In genomic region chr2:48448274-48449061, GRCh38 we compare ENCODE assay signal across 1 cellular context.
TF ChIP-seq lines count a peak whose summit lies in the region.

No MANE protein-coding gene starts in this region.

TF ChIP-seq in GM12878, 131 proteins besides CTCF, POLR2A, EP300 and RAD21 (continued from another document and continues in another):
- TF ChIP-seq, protein P1, sequence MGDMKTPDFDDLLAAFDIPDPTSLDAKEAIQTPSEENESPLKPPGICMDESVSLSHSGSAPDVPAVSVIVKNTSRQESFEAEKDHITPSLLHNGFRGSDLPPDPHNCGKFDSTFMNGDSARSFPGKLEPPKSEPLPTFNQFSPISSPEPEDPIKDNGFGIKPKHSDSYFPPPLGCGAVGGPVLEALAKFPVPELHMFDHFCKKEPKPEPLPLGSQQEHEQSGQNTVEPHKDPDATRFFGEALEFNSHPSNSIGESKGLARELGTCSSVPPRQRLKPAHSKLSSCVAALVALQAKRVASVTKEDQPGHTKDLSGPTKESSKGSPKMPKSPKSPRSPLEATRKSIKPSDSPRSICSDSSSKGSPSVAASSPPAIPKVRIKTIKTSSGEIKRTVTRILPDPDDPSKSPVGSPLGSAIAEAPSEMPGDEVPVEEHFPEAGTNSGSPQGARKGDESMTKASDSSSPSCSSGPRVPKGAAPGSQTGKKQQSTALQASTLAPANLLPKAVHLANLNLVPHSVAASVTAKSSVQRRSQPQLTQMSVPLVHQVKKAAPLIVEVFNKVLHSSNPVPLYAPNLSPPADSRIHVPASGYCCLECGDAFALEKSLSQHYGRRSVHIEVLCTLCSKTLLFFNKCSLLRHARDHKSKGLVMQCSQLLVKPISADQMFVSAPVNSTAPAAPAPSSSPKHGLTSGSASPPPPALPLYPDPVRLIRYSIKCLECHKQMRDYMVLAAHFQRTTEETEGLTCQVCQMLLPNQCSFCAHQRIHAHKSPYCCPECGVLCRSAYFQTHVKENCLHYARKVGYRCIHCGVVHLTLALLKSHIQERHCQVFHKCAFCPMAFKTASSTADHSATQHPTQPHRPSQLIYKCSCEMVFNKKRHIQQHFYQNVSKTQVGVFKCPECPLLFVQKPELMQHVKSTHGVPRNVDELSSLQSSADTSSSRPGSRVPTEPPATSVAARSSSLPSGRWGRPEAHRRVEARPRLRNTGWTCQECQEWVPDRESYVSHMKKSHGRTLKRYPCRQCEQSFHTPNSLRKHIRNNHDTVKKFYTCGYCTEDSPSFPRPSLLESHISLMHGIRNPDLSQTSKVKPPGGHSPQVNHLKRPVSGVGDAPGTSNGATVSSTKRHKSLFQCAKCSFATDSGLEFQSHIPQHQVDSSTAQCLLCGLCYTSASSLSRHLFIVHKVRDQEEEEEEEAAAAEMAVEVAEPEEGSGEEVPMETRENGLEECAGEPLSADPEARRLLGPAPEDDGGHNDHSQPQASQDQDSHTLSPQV (IDR thresholded peaks at IDR 0.05) = no peak
- TF ChIP-seq, protein P2, sequence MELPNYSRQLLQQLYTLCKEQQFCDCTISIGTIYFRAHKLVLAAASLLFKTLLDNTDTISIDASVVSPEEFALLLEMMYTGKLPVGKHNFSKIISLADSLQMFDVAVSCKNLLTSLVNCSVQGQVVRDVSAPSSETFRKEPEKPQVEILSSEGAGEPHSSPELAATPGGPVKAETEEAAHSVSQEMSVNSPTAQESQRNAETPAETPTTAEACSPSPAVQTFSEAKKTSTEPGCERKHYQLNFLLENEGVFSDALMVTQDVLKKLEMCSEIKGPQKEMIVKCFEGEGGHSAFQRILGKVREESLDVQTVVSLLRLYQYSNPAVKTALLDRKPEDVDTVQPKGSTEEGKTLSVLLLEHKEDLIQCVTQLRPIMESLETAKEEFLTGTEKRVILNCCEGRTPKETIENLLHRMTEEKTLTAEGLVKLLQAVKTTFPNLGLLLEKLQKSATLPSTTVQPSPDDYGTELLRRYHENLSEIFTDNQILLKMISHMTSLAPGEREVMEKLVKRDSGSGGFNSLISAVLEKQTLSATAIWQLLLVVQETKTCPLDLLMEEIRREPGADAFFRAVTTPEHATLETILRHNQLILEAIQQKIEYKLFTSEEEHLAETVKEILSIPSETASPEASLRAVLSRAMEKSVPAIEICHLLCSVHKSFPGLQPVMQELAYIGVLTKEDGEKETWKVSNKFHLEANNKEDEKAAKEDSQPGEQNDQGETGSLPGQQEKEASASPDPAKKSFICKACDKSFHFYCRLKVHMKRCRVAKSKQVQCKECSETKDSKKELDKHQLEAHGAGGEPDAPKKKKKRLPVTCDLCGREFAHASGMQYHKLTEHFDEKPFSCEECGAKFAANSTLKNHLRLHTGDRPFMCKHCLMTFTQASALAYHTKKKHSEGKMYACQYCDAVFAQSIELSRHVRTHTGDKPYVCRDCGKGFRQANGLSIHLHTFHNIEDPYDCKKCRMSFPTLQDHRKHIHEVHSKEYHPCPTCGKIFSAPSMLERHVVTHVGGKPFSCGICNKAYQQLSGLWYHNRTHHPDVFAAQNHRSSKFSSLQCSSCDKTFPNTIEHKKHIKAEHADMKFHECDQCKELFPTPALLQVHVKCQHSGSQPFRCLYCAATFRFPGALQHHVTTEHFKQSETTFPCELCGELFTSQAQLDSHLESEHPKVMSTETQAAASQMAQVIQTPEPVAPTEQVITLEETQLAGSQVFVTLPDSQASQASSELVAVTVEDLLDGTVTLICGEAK (IDR thresholded peaks at IDR 0.05; ENCODE audit: borderline replicate concordance) = peak; percentile 59
- TF ChIP-seq MXI1 (IDR thresholded peaks at IDR 0.05; ENCODE audit: low read depth, low read length) = no peak
- no peak for TF ChIP-seq TAF1 (IDR thresholded peaks at IDR 0.05; ENCODE audit: borderline replicate concordance, low read depth, low read length)
- no peak for TF ChIP-seq EGR1 (IDR thresholded peaks at IDR 0.05; ENCODE audit: borderline replicate concordance in 1 of 2, low read depth in 2 of 2, low read length in 2 of 2)
- TF ChIP-seq TBL1XR1 (IDR thresholded peaks at IDR 0.05; ENCODE audit: low read depth, low read length) = no peak
- no peak for TF ChIP-seq ZNF24 (IDR thresholded peaks at IDR 0.05)
- no peak for TF ChIP-seq BHLHE40 (IDR thresholded peaks at IDR 0.05; ENCODE audit: borderline replicate concordance in 1 of 2, low read depth in 2 of 2, low read length in 1 of 2)
- TF ChIP-seq ZBED1 (IDR thresholded peaks at IDR 0.05; ENCODE audit: borderline replicate concordance) = peak; percentile 28; the same call in 1 of the 2 replicates
- peak; percentile 75 for TF ChIP-seq BCL11A (IDR thresholded peaks at IDR 0.05; ENCODE audit: low read depth, low read length)
- TF ChIP-seq LARP7 (IDR thresholded peaks at IDR 0.05) = no peak
- TF ChIP-seq EZH2 (IDR thresholded peaks at IDR 0.05; ENCODE audit: borderline replicate concordance, control insufficient read depth, low read depth, low read length) = no peak
- TF ChIP-seq DPF2 (IDR thresholded peaks at IDR 0.05) = no peak
- TF ChIP-seq NFXL1 (IDR thresholded peaks at IDR 0.05; ENCODE audit: borderline replicate concordance) = no peak
- TF ChIP-seq NR2F1 (conservative IDR thresholded peaks at IDR 0.05) = no peak
- no peak for TF ChIP-seq KDM1A (IDR thresholded peaks at IDR 0.05; ENCODE audit: borderline replicate concordance)
- TF ChIP-seq, protein P3, sequence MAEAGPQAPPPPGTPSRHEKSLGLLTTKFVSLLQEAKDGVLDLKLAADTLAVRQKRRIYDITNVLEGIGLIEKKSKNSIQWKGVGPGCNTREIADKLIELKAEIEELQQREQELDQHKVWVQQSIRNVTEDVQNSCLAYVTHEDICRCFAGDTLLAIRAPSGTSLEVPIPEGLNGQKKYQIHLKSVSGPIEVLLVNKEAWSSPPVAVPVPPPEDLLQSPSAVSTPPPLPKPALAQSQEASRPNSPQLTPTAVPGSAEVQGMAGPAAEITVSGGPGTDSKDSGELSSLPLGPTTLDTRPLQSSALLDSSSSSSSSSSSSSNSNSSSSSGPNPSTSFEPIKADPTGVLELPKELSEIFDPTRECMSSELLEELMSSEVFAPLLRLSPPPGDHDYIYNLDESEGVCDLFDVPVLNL (IDR thresholded peaks at IDR 0.05; ENCODE audit: low read depth, low read length) = no peak
- no peak for TF ChIP-seq MYC (IDR thresholded peaks at IDR 0.05; ENCODE audit: insufficient read depth, insufficient read length, insufficient replicate concordance, low read length, severe bottlenecking)
- TF ChIP-seq CHD1 (IDR thresholded peaks at IDR 0.05; ENCODE audit: low read depth, low read length) = no peak
- TF ChIP-seq, protein P4, sequence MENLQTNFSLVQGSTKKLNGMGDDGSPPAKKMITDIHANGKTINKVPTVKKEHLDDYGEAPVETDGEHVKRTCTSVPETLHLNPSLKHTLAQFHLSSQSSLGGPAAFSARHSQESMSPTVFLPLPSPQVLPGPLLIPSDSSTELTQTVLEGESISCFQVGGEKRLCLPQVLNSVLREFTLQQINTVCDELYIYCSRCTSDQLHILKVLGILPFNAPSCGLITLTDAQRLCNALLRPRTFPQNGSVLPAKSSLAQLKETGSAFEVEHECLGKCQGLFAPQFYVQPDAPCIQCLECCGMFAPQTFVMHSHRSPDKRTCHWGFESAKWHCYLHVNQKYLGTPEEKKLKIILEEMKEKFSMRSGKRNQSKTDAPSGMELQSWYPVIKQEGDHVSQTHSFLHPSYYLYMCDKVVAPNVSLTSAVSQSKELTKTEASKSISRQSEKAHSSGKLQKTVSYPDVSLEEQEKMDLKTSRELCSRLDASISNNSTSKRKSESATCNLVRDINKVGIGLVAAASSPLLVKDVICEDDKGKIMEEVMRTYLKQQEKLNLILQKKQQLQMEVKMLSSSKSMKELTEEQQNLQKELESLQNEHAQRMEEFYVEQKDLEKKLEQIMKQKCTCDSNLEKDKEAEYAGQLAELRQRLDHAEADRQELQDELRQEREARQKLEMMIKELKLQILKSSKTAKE (IDR thresholded peaks at IDR 0.05; ENCODE audit: low read depth, poor library complexity, severe bottlenecking) = no peak
- TF ChIP-seq CHD4 (IDR thresholded peaks at IDR 0.05) = no peak
- peak; percentile 48; the same call in 1 of the 2 replicates for TF ChIP-seq ATF2 (IDR thresholded peaks at IDR 0.05; ENCODE audit: low read length)
- TF ChIP-seq, protein P5, sequence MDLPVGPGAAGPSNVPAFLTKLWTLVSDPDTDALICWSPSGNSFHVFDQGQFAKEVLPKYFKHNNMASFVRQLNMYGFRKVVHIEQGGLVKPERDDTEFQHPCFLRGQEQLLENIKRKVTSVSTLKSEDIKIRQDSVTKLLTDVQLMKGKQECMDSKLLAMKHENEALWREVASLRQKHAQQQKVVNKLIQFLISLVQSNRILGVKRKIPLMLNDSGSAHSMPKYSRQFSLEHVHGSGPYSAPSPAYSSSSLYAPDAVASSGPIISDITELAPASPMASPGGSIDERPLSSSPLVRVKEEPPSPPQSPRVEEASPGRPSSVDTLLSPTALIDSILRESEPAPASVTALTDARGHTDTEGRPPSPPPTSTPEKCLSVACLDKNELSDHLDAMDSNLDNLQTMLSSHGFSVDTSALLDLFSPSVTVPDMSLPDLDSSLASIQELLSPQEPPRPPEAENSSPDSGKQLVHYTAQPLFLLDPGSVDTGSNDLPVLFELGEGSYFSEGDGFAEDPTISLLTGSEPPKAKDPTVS (IDR thresholded peaks at IDR 0.05; ENCODE audit: low read depth, low read length) = no peak
- TF ChIP-seq CREB1 (IDR thresholded peaks at IDR 0.05; ENCODE audit: low read depth) = 0 out of 2 replicates have a peak, but pooled peaks have one; percentile 34
- no peak for TF ChIP-seq YY1 (IDR thresholded peaks at IDR 0.05; ENCODE audit: low read depth, low read length)
- TF ChIP-seq RAD51 (IDR thresholded peaks at IDR 0.05) = no peak
- TF ChIP-seq ZSCAN29 (IDR thresholded peaks at IDR 0.05) = no peak
- no peak for TF ChIP-seq HCFC1 (IDR thresholded peaks at IDR 0.05; ENCODE audit: low read length)
- TF ChIP-seq KAT2A (conservative IDR thresholded peaks at IDR 0.05; ENCODE audit: control insufficient read depth, low read depth, low read length) = no peak
- no peak for TF ChIP-seq CBX3 (IDR thresholded peaks at IDR 0.05; ENCODE audit: borderline replicate concordance, low read depth)
- TF ChIP-seq FOS (IDR thresholded peaks at IDR 0.05; ENCODE audit: borderline replicate concordance, extremely low read depth, insufficient read length) = no peak
- 0 out of 2 replicates have a peak, but pooled peaks have one; percentile 22 for TF ChIP-seq CBFB (IDR thresholded peaks at IDR 0.05; ENCODE audit: low read depth)
- TF ChIP-seq EED (IDR thresholded peaks at IDR 0.05; ENCODE audit: low read depth) = no peak
- peak; percentile 82 for TF ChIP-seq MTA2 (IDR thresholded peaks at IDR 0.05; ENCODE audit: low read depth)
- TF ChIP-seq, protein P6, sequence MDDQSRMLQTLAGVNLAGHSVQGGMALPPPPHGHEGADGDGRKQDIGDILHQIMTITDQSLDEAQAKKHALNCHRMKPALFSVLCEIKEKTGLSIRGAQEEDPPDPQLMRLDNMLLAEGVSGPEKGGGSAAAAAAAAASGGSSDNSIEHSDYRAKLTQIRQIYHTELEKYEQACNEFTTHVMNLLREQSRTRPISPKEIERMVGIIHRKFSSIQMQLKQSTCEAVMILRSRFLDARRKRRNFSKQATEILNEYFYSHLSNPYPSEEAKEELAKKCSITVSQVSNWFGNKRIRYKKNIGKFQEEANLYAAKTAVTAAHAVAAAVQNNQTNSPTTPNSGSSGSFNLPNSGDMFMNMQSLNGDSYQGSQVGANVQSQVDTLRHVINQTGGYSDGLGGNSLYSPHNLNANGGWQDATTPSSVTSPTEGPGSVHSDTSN (IDR thresholded peaks at IDR 0.05; ENCODE audit: insufficient replicate concordance, low read depth, low read length) = no peak
- no peak for TF ChIP-seq CHD2 (IDR thresholded peaks at IDR 0.05; ENCODE audit: borderline replicate concordance, low read depth, low read length)
- no peak for TF ChIP-seq NBN (IDR thresholded peaks at IDR 0.05)
- no peak for TF ChIP-seq SP1 (IDR thresholded peaks at IDR 0.05; ENCODE audit: low read depth, low read length)
- no peak for TF ChIP-seq IRF4 (IDR thresholded peaks at IDR 0.05; ENCODE audit: low read depth, low read length)
- TF ChIP-seq TCF12 (IDR thresholded peaks at IDR 0.05; ENCODE audit: low read depth, low read length) = no peak
- TF ChIP-seq, protein P7, sequence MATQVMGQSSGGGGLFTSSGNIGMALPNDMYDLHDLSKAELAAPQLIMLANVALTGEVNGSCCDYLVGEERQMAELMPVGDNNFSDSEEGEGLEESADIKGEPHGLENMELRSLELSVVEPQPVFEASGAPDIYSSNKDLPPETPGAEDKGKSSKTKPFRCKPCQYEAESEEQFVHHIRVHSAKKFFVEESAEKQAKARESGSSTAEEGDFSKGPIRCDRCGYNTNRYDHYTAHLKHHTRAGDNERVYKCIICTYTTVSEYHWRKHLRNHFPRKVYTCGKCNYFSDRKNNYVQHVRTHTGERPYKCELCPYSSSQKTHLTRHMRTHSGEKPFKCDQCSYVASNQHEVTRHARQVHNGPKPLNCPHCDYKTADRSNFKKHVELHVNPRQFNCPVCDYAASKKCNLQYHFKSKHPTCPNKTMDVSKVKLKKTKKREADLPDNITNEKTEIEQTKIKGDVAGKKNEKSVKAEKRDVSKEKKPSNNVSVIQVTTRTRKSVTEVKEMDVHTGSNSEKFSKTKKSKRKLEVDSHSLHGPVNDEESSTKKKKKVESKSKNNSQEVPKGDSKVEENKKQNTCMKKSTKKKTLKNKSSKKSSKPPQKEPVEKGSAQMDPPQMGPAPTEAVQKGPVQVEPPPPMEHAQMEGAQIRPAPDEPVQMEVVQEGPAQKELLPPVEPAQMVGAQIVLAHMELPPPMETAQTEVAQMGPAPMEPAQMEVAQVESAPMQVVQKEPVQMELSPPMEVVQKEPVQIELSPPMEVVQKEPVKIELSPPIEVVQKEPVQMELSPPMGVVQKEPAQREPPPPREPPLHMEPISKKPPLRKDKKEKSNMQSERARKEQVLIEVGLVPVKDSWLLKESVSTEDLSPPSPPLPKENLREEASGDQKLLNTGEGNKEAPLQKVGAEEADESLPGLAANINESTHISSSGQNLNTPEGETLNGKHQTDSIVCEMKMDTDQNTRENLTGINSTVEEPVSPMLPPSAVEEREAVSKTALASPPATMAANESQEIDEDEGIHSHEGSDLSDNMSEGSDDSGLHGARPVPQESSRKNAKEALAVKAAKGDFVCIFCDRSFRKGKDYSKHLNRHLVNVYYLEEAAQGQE (IDR thresholded peaks at IDR 0.05; ENCODE audit: low read depth, low read length) = no peak
- peak; percentile 18; the same call in 1 of the 2 replicates for TF ChIP-seq ZNF384 (IDR thresholded peaks at IDR 0.05; ENCODE audit: borderline replicate concordance, low read depth, low read length)
- no peak for TF ChIP-seq PAX5 (IDR thresholded peaks at IDR 0.05; ENCODE audit: borderline replicate concordance, low read depth, low read length)
- no peak for TF ChIP-seq SUZ12 (IDR thresholded peaks at IDR 0.05; ENCODE audit: unreplicated experiment)
- no peak for TF ChIP-seq TCF7 (IDR thresholded peaks at IDR 0.05; ENCODE audit: borderline replicate concordance)
- no peak for TF ChIP-seq RBBP5 (conservative IDR thresholded peaks at IDR 0.05)
- TF ChIP-seq NR2C2 (IDR thresholded peaks at IDR 0.05; ENCODE audit: borderline replicate concordance, control insufficient read depth, insufficient read length, low read depth) = no peak
- TF ChIP-seq HDAC6 (IDR thresholded peaks at IDR 0.05; ENCODE audit: unreplicated experiment) = no peak
